Comparison of ENCODE assay signal across 23 cellular contexts in genomic region chr4:183984561-183984960, GRCh38.
"Had no signal": no experiment of that assay in that cellular context is flagged by ENCODE, and none has a peak within 500 bp of the region (broad histone marks: within the 10 kb centered on the region; RNA-seq: fewer than 3 reads in every experiment).

No MANE protein-coding gene starts in this region.

- H3K27me3 Mint-ChIP-seq: activated naive CD8-positive, alpha-beta T cell treated with anti-CD3 and anti-CD28 coated beads, Interleukin-2, amount 50 U/mL, for 24 hours; progenitor cell of endocrine pancreas had no signal

- H3K27me3 ChIP-seq: brain microvascular endothelial cell, colonic mucosa, esophagus squamous epithelium, gastrocnemius medialis, left lung, suprapubic skin, uterus had no signal

- H3K4me1 Mint-ChIP-seq: activated CD4-positive, alpha-beta memory T cell treated with anti-CD3 and anti-CD28 coated beads, Interleukin-2, amount 10 ng/mL, durations not matched to agents 7 days and 5 days; activated CD4-positive, alpha-beta T cell treated with anti-CD3 and anti-CD28 coated beads, Interleukin-2, amount 10 ng/mL, durations not matched to agents 24 days and 14 days; activated naive CD8-positive, alpha-beta T cell treated with anti-CD3 and anti-CD28 coated beads, Interleukin-2, amount 50 U/mL, for 24 hours; T-cell had no signal

- H3K4me1 ChIP-seq: colonic mucosa had no signal

- H3K27ac Mint-ChIP-seq: activated CD4-positive, alpha-beta memory T cell treated with anti-CD3 and anti-CD28 coated beads, Interleukin-2, amount 10 ng/mL, durations not matched to agents 7 days and 5 days; activated CD4-positive, alpha-beta T cell treated with anti-CD3 and anti-CD28 coated beads, Interleukin-2, amount 10 ng/mL, durations not matched to agents 24 days and 14 days; activated naive CD8-positive, alpha-beta T cell treated with anti-CD3 and anti-CD28 coated beads, Interleukin-2, amount 50 U/mL, for 24 hours; progenitor cell of endocrine pancreas; T-cell; T-helper 2 cell treated with Interferon-gamma antibody and Interleukin-4, amounts not matched to agents 5 μg/mL and 100 μg/mL, for 36 hours had no signal

- H3K9me3 Mint-ChIP-seq: activated CD4-positive, alpha-beta memory T cell treated with anti-CD3 and anti-CD28 coated beads, Interleukin-2, amount 10 ng/mL, durations not matched to agents 7 days and 5 days; activated CD4-positive, alpha-beta T cell treated with anti-CD3 and anti-CD28 coated beads, Interleukin-2, amount 10 ng/mL, durations not matched to agents 24 days and 14 days; activated naive CD8-positive, alpha-beta T cell treated with anti-CD3 and anti-CD28 coated beads, Interleukin-2, amount 50 U/mL, for 24 hours; T-cell; T-helper 2 cell treated with Interferon-gamma antibody and Interleukin-4, amounts not matched to agents 5 μg/mL and 100 μg/mL, for 36 hours had no signal

- DNase-seq: activated CD4-positive, alpha-beta memory T cell treated with anti-CD3 and anti-CD28 coated beads, Interleukin-2, amount 10 ng/mL, durations not matched to agents 7 days and 5 days; activated CD4-positive, alpha-beta T cell treated with anti-CD3 and anti-CD28 coated beads, Interleukin-2, amount 10 ng/mL, durations not matched to agents 24 days and 14 days; activated gamma-delta T cell; activated naive CD4-positive, alpha-beta T cell treated with anti-CD3 and anti-CD28 coated beads, Interleukin-2, amount 50 U/mL, for 16 hours; activated naive CD8-positive, alpha-beta T cell treated with anti-CD3 and anti-CD28 coated beads, Interleukin-2, amount 50 U/mL, for 24 hours; activated T-cell treated with anti-CD3 and anti-CD28 coated beads for 4 hours; brain microvascular endothelial cell; central memory CD4-positive, alpha-beta T cell; colonic mucosa; esophagus squamous epithelium; gastrocnemius medialis; left lung; mammary epithelial cell; retina; stimulated activated CD4-positive, alpha-beta T cell treated with anti-CD3 and anti-CD28 coated beads, Interleukin-4, amount 100 ng/mL, for 4 hours; stimulated activated naive CD8-positive, alpha-beta T cell treated with anti-CD3 and anti-CD28 coated beads, Interleukin-15, Interleukin-2, amounts not matched to agents 100 U/mL and 50 U/mL, for 24 hours; T-cell; trophoblast cell; uterus had no signal

- H3K4me3 ChIP-seq: colonic mucosa, esophagus squamous epithelium, gastrocnemius medialis, left lung, suprapubic skin, uterus had no signal

- H3K9me3 ChIP-seq: colonic mucosa, esophagus squamous epithelium, gastrocnemius medialis, left lung, suprapubic skin, uterus had no signal

- H3K4me3 Mint-ChIP-seq: activated CD4-positive, alpha-beta memory T cell treated with anti-CD3 and anti-CD28 coated beads, Interleukin-2, amount 10 ng/mL, durations not matched to agents 7 days and 5 days; activated CD4-positive, alpha-beta T cell treated with anti-CD3 and anti-CD28 coated beads, Interleukin-2, amount 10 ng/mL, durations not matched to agents 24 days and 14 days; activated naive CD8-positive, alpha-beta T cell treated with anti-CD3 and anti-CD28 coated beads, Interleukin-2, amount 50 U/mL, for 24 hours; T-cell; T-helper 2 cell treated with Interferon-gamma antibody and Interleukin-4, amounts not matched to agents 5 μg/mL and 100 μg/mL, for 36 hours had no signal

- H3K36me3 Mint-ChIP-seq: T-cell had no signal

- H3K27ac ChIP-seq: brain microvascular endothelial cell, colonic mucosa, esophagus squamous epithelium, gastrocnemius medialis, left lung, suprapubic skin, uterus, VCaP had no signal

- H3K36me3 ChIP-seq: brain microvascular endothelial cell, colonic mucosa, esophagus squamous epithelium, gastrocnemius medialis, left lung, suprapubic skin, uterus had no signal
